In the genomic region with DNA sequence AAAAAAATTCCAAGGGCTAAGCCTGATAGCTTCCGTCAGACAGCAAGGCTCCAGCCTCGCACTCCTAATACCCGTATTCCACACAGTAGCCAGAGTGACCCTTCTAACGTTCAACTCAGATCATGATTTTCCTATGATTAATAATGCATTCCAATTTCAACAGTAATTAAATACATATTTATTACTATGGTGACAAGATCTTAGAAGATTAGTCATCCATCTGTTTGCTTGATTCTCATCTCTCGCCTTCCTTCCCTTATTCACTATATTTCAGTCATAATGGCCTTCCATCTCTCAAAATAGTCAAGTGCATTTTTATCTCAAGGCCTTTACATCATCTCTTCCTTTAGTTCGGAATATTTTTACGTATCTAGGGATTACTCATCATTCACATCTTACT, we compare ENCODE assay signal across 2 cellular contexts.
TF ChIP-seq lines count a peak whose summit lies in the region.

No MANE protein-coding gene starts in this region.

TF ChIP-seq in SK-N-SH, 30 proteins besides CTCF, POLR2A, EP300 and RAD21 (continued from another document):
- TF ChIP-seq, protein P1, sequence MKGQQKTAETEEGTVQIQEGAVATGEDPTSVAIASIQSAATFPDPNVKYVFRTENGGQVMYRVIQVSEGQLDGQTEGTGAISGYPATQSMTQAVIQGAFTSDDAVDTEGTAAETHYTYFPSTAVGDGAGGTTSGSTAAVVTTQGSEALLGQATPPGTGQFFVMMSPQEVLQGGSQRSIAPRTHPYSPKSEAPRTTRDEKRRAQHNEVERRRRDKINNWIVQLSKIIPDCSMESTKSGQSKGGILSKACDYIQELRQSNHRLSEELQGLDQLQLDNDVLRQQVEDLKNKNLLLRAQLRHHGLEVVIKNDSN (IDR thresholded peaks at IDR 0.05; ENCODE audit: borderline replicate concordance, low read depth) = no peak
- TF ChIP-seq GABPA (IDR thresholded peaks at IDR 0.05; ENCODE audit: low read depth) (no peak), RFX5 (IDR thresholded peaks at IDR 0.05; ENCODE audit: low read length) (no peak), RXRA (IDR thresholded peaks at IDR 0.05; ENCODE audit: borderline replicate concordance, low read depth) (peak; percentile 66; the same call in 1 of the 2 replicates), NFIC (IDR thresholded peaks at IDR 0.05; ENCODE audit: borderline replicate concordance) (peak; percentile 15; the same call in 1 of the 2 replicates), NRF1 (IDR thresholded peaks at IDR 0.05; ENCODE audit: low read depth, low read length) (no peak), MXI1 (IDR thresholded peaks at IDR 0.05; ENCODE audit: low read depth, low read length) (no peak), TAF1 (IDR thresholded peaks at IDR 0.05; ENCODE audit: borderline replicate concordance, low read depth, low read length) (no peak), CHD2 (IDR thresholded peaks at IDR 0.05; ENCODE audit: low read length, partially characterized antibody) (no peak), GATA2 (CRISPR knock-in tag; IDR thresholded peaks at IDR 0.05) (no peak), ELF1 (IDR thresholded peaks at IDR 0.05) (no peak), TCF12 (IDR thresholded peaks at IDR 0.05) (peak; percentile 81), SMC3 (IDR thresholded peaks at IDR 0.05; ENCODE audit: low read depth, low read length) (no peak), TEAD4 (IDR thresholded peaks at IDR 0.05; ENCODE audit: borderline replicate concordance, insufficient read depth) (peak; percentile 56; the same call in 1 of the 2 replicates), FOSL2 (IDR thresholded peaks at IDR 0.05; ENCODE audit: borderline replicate concordance, low read depth) (peak; percentile 46), MEF2A (IDR thresholded peaks at IDR 0.05; ENCODE audit: borderline replicate concordance, low read depth) (peak; percentile 52; the same call in 1 of the 2 replicates), JUND (IDR thresholded peaks at IDR 0.05) (peak; percentile 61)
- TF ChIP-seq, protein P2, sequence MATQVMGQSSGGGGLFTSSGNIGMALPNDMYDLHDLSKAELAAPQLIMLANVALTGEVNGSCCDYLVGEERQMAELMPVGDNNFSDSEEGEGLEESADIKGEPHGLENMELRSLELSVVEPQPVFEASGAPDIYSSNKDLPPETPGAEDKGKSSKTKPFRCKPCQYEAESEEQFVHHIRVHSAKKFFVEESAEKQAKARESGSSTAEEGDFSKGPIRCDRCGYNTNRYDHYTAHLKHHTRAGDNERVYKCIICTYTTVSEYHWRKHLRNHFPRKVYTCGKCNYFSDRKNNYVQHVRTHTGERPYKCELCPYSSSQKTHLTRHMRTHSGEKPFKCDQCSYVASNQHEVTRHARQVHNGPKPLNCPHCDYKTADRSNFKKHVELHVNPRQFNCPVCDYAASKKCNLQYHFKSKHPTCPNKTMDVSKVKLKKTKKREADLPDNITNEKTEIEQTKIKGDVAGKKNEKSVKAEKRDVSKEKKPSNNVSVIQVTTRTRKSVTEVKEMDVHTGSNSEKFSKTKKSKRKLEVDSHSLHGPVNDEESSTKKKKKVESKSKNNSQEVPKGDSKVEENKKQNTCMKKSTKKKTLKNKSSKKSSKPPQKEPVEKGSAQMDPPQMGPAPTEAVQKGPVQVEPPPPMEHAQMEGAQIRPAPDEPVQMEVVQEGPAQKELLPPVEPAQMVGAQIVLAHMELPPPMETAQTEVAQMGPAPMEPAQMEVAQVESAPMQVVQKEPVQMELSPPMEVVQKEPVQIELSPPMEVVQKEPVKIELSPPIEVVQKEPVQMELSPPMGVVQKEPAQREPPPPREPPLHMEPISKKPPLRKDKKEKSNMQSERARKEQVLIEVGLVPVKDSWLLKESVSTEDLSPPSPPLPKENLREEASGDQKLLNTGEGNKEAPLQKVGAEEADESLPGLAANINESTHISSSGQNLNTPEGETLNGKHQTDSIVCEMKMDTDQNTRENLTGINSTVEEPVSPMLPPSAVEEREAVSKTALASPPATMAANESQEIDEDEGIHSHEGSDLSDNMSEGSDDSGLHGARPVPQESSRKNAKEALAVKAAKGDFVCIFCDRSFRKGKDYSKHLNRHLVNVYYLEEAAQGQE (IDR thresholded peaks at IDR 0.05; ENCODE audit: low read depth, low read length) = no peak
- TF ChIP-seq, protein P3, sequence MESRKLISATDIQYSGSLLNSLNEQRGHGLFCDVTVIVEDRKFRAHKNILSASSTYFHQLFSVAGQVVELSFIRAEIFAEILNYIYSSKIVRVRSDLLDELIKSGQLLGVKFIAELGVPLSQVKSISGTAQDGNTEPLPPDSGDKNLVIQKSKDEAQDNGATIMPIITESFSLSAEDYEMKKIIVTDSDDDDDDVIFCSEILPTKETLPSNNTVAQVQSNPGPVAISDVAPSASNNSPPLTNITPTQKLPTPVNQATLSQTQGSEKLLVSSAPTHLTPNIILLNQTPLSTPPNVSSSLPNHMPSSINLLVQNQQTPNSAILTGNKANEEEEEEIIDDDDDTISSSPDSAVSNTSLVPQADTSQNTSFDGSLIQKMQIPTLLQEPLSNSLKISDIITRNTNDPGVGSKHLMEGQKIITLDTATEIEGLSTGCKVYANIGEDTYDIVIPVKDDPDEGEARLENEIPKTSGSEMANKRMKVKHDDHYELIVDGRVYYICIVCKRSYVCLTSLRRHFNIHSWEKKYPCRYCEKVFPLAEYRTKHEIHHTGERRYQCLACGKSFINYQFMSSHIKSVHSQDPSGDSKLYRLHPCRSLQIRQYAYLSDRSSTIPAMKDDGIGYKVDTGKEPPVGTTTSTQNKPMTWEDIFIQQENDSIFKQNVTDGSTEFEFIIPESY (IDR thresholded peaks at IDR 0.05; ENCODE audit: borderline replicate concordance, low read depth) = no peak
- TF ChIP-seq, protein P4, sequence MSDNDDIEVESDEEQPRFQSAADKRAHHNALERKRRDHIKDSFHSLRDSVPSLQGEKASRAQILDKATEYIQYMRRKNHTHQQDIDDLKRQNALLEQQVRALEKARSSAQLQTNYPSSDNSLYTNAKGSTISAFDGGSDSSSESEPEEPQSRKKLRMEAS (IDR thresholded peaks at IDR 0.05; ENCODE audit: low read depth) = 0 out of 2 replicates have a peak, but pooled peaks have one; percentile 29
- TF ChIP-seq, protein P5, sequence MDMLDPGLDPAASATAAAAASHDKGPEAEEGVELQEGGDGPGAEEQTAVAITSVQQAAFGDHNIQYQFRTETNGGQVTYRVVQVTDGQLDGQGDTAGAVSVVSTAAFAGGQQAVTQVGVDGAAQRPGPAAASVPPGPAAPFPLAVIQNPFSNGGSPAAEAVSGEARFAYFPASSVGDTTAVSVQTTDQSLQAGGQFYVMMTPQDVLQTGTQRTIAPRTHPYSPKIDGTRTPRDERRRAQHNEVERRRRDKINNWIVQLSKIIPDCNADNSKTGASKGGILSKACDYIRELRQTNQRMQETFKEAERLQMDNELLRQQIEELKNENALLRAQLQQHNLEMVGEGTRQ (IDR thresholded peaks at IDR 0.05; ENCODE audit: borderline replicate concordance, low read depth, low read length) = no peak
- TF ChIP-seq, protein P6, sequence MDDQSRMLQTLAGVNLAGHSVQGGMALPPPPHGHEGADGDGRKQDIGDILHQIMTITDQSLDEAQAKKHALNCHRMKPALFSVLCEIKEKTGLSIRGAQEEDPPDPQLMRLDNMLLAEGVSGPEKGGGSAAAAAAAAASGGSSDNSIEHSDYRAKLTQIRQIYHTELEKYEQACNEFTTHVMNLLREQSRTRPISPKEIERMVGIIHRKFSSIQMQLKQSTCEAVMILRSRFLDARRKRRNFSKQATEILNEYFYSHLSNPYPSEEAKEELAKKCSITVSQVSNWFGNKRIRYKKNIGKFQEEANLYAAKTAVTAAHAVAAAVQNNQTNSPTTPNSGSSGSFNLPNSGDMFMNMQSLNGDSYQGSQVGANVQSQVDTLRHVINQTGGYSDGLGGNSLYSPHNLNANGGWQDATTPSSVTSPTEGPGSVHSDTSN (IDR thresholded peaks at IDR 0.05) = peak; percentile 78

TF ChIP-seq in H1, 55 proteins besides CTCF, POLR2A, EP300 and RAD21 (continued from another document):
- no peak for TF ChIP-seq TCF12 (IDR thresholded peaks at IDR 0.05; ENCODE audit: low read depth, low read length)
- no peak for TF ChIP-seq CEBPB (IDR thresholded peaks at IDR 0.05; ENCODE audit: low read depth, low read length)
- TF ChIP-seq, protein P7, sequence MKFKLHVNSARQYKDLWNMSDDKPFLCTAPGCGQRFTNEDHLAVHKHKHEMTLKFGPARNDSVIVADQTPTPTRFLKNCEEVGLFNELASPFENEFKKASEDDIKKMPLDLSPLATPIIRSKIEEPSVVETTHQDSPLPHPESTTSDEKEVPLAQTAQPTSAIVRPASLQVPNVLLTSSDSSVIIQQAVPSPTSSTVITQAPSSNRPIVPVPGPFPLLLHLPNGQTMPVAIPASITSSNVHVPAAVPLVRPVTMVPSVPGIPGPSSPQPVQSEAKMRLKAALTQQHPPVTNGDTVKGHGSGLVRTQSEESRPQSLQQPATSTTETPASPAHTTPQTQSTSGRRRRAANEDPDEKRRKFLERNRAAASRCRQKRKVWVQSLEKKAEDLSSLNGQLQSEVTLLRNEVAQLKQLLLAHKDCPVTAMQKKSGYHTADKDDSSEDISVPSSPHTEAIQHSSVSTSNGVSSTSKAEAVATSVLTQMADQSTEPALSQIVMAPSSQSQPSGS (IDR thresholded peaks at IDR 0.05; ENCODE audit: low read length) = no peak
- no peak for TF ChIP-seq CTBP2 (IDR thresholded peaks at IDR 0.05; ENCODE audit: borderline replicate concordance, insufficient read depth, insufficient read length, low read length)
- TF ChIP-seq SUZ12 (IDR thresholded peaks at IDR 0.05; ENCODE audit: low read length) = no peak
- TF ChIP-seq TAF7 (optimal IDR thresholded peaks at IDR 0.05; ENCODE audit: borderline replicate concordance, low read depth, low read length) = no peak
